1 cellular context compared by ENCODE assay signal in genomic region chr2:239897596-239898235, GRCh38.
TF ChIP-seq lines count a peak whose summit lies in the region.

No MANE protein-coding gene starts in this region.

TF ChIP-seq in SK-N-SH, 30 proteins besides CTCF, POLR2A, EP300 and RAD21 (continued from another document):
- TF ChIP-seq PBX3 (IDR thresholded peaks at IDR 0.05), result no peak
- TF ChIP-seq POLR2AphosphoS5 (IDR thresholded peaks at IDR 0.05; ENCODE audit: low read depth, low read length), result no peak
- no peak for TF ChIP-seq RCOR1 (IDR thresholded peaks at IDR 0.05; ENCODE audit: low read length)
- no peak for TF ChIP-seq TEAD4 (IDR thresholded peaks at IDR 0.05; ENCODE audit: borderline replicate concordance, insufficient read depth)
- no peak for TF ChIP-seq FOXM1 (IDR thresholded peaks at IDR 0.05; ENCODE audit: low read depth)
- TF ChIP-seq CHD2 (IDR thresholded peaks at IDR 0.05; ENCODE audit: low read length, partially characterized antibody), result no peak
- TF ChIP-seq GABPA (IDR thresholded peaks at IDR 0.05; ENCODE audit: low read depth), result no peak
- no peak for TF ChIP-seq NFIC (IDR thresholded peaks at IDR 0.05; ENCODE audit: borderline replicate concordance)
- no peak for TF ChIP-seq USF2 (IDR thresholded peaks at IDR 0.05; ENCODE audit: borderline replicate concordance, low read depth, low read length)
- TF ChIP-seq FOSL2 (IDR thresholded peaks at IDR 0.05; ENCODE audit: borderline replicate concordance, low read depth), result no peak
- no peak for TF ChIP-seq MEF2A (IDR thresholded peaks at IDR 0.05; ENCODE audit: borderline replicate concordance, low read depth)
- TF ChIP-seq TAF1 (IDR thresholded peaks at IDR 0.05; ENCODE audit: borderline replicate concordance, low read depth, low read length), result no peak
- no peak for TF ChIP-seq MAX (IDR thresholded peaks at IDR 0.05; ENCODE audit: low read depth)
- TF ChIP-seq MXI1 (IDR thresholded peaks at IDR 0.05; ENCODE audit: low read depth, low read length), result no peak
- TF ChIP-seq RXRA (IDR thresholded peaks at IDR 0.05; ENCODE audit: borderline replicate concordance, low read depth), result no peak
- no peak for TF ChIP-seq ZBTB33 (IDR thresholded peaks at IDR 0.05; ENCODE audit: borderline replicate concordance, low read depth)
